8 cellular contexts compared by ENCODE assay signal in the genomic region with DNA sequence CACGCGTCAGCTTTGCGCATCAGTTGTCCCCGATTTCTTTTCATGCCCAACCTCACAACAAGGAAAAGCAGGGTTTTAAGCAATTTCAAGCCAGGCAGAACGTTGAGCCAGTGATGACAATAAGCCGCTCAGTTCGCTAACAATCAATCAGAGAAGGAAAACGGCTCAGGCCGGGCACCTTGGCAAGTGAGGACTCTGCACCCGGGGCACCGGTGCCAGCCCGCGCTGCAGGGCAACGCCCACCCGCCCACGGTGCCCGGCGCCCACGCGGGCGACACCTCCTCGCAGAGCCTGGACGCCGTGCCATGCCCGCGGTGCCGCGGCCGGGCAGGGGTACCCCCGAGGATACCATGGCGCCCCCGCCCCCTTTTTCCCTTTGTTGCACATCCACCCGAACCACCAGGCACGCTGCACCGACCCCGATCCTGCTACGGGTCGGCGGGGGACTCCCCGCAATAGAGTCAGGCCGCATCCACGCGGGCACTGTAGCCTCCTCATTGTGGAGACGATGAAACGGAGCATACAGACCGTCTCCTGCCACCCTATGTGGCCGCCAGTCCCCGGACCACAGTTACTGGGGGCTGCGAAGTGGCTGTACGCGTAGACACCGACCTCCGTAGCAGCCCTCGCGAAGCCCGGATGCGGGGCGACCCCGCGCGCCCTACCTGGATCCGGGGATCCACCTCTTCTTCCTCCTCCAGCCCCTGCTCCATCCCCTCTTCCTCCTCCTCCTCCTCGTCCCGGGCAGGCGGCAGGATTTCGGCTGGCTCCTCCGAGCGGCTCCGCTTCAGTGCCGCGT. TPM values are rescaled to one million over a fixed set of nuclear protein-coding genes. Genes with fewer than 3 reads are reported as not detected.
DNase-seq lines count a peak whose midpoint lies in the region; ATAC-seq and TF ChIP-seq lines count a peak whose summit lies in the region.

No MANE protein-coding gene starts in this region.

- H3K27me3 Mint-ChIP-seq in effector memory CD8-positive, alpha-beta T cell = no peaks in the 10 kb centered on the region
- H3K27me3 Mint-ChIP-seq in stimulated activated naive CD8-positive, alpha-beta T cell treated with anti-CD3 and anti-CD28 coated beads, Interleukin-15, amount 100 ng/mL, for 72 hours = peaks cover 17% of the 10 kb centered on the region

- H3K4me3 ChIP-seq in HUES64 (ENCODE audit: low read length) = peak overlapping the region; percentile 83
- peak overlapping the region; percentile 68 for H3K4me3 ChIP-seq in mucosa of descending colon

- peaks cover 33 to 34% of the 10 kb centered on the region in 2 donors for H3K4me1 Mint-ChIP-seq in effector memory CD8-positive, alpha-beta T cell (ENCODE audit: low read depth in 2 of 2)
- H3K4me1 Mint-ChIP-seq in stimulated activated naive CD8-positive, alpha-beta T cell treated with anti-CD3 and anti-CD28 coated beads, Interleukin-15, amount 100 ng/mL, for 72 hours = peaks cover 52% of the 10 kb centered on the region

- H3K4me1 ChIP-seq in HUES64 (ENCODE audit: insufficient read depth, low read length) = peaks cover 16% of the 10 kb centered on the region
- peaks cover 10% of the 10 kb centered on the region for H3K4me1 ChIP-seq in mucosa of descending colon (ENCODE audit: low read depth)

- no peaks in the 10 kb centered on the region for H3K9me3 ChIP-seq in HUES64 (ENCODE audit: insufficient read depth, low read depth, low read length)
- no peaks in the 10 kb centered on the region for H3K9me3 ChIP-seq in mucosa of descending colon

- DNase-seq in Ammon's horn (ENCODE audit: low spot score) (peak; percentile 63), mucosa of descending colon (peak; percentile 40 to 76 (median 57)), erythroblast (lab: John Stamatoyannopoulos, UW) (no peak)
- peak; percentile 39 to 53 for DNase-seq in activated CD4-positive, alpha-beta T cell treated with anti-CD3 and anti-CD28 coated beads, Interleukin-2, amount 50 U/mL, for 4 hours
- DNase-seq in effector memory CD8-positive, alpha-beta T cell = peak; percentile 14 to 29 (median 22)
- DNase-seq in stimulated activated naive CD8-positive, alpha-beta T cell treated with anti-CD3 and anti-CD28 coated beads, Interleukin-15, amount 100 ng/mL, for 72 hours = peak in 1 of 2 donors; percentile 33

- under 1% methylated on average over 71 of the region's 71 CpGs for WGBS in HUES64

- intact Hi-C loops in mucosa of descending colon (cut with DNase I, micrococcal nuclease) = loop anchor here (5.0 to 10.0 kb wide), 2 partner anchors 65 to 67 kb away; no protein-coding TSS in a partner anchor

- H3K9me3 Mint-ChIP-seq in effector memory CD8-positive, alpha-beta T cell = no peaks in the 10 kb centered on the region
- H3K9me3 Mint-ChIP-seq in stimulated activated naive CD8-positive, alpha-beta T cell treated with anti-CD3 and anti-CD28 coated beads, Interleukin-15, amount 100 ng/mL, for 72 hours = no peaks in the 10 kb centered on the region

- H3K27ac Mint-ChIP-seq in effector memory CD8-positive, alpha-beta T cell = peak overlapping the region; percentile 81 to 93
- peak overlapping the region; percentile 44 to 64 for H3K27ac Mint-ChIP-seq in stimulated activated naive CD8-positive, alpha-beta T cell treated with anti-CD3 and anti-CD28 coated beads, Interleukin-15, amount 100 ng/mL, for 72 hours

- H3K27me3 ChIP-seq in HUES64 (ENCODE audit: insufficient read depth, low read length) = peaks cover 28% of the 10 kb centered on the region

- H3K36me3 Mint-ChIP-seq in effector memory CD8-positive, alpha-beta T cell (ENCODE audit: insufficient read depth) = peaks cover 27% of the 10 kb centered on the region

- peak overlapping the region; percentile 90 to 98 for H3K4me3 Mint-ChIP-seq in effector memory CD8-positive, alpha-beta T cell
- peak overlapping the region; percentile 89 to 96 for H3K4me3 Mint-ChIP-seq in stimulated activated naive CD8-positive, alpha-beta T cell treated with anti-CD3 and anti-CD28 coated beads, Interleukin-15, amount 100 ng/mL, for 72 hours

- TF ChIP-seq POLR2A in erythroblast (IDR thresholded peaks at IDR 0.05; ENCODE audit: low read length) = no peak

- ATAC-seq in GM19455 (IDR thresholded peaks at IDR 0.05; ENCODE audit: unreplicated experiment) (peak; percentile 37), mucosa of descending colon (peak; percentile 64)
- ATAC-seq in effector memory CD8-positive, alpha-beta T cell (replicated peaks) = peak; percentile 59
- ATAC-seq in stimulated activated naive CD8-positive, alpha-beta T cell treated with anti-CD3 and anti-CD28 coated beads, Interleukin-15, amount 100 ng/mL, for 72 hours = peak; percentile 70

- H3K36me3 ChIP-seq in HUES64 (ENCODE audit: insufficient read depth, low read length) = 0 out of 2 replicates have a peak, but pooled peaks cover 2% of the 10 kb centered on the region
- H3K36me3 ChIP-seq in mucosa of descending colon (ENCODE audit: low read depth) = no peaks in the 10 kb centered on the region

- no peak overlapping the region for H3K27ac ChIP-seq in HUES64 (ENCODE audit: low read depth, low read length)

- TF ChIP-seq CTCF in mucosa of descending colon (IDR thresholded peaks at IDR 0.05) = no peak

- peak overlapping the region; percentile 75 for H3K9ac ChIP-seq in HUES64 (ENCODE audit: low read depth, low read length)

RNA-seq across cellular contexts. Expression of gene SH3BP5, which starts 0.6 kb away (rescaled TPM):
- 7.7 TPM for polyA plus RNA-seq in HUES64 (2013, experiment 1 of 2)
- 6.5 TPM for polyA plus RNA-seq in HUES64 (2013, experiment 2 of 2)
- 10 to 100 TPM in 2 of 3 donors, 1 to 10 TPM in 1; 5.9 to 20.8 (median 10.9) TPM for total RNA-seq in mucosa of descending colon

Comparison
In these comparisons a context has a peak if more than half of its experiments do, and no peak if none do; other contexts are left out.
1. DNase-seq: peak in Ammon's horn (single experiment), activated CD4-positive, alpha-beta T cell treated with anti-CD3 and anti-CD28 coated beads, Interleukin-2, amount 50 U/mL, for 4 hours (2 of 2), effector memory CD8-positive, alpha-beta T cell (3 of 3) and mucosa of descending colon (3 of 3); none in erythroblast (0 of 2).
2. Peak in every context shown above with its lines, with median percentiles within 50 percentile points of each other: ATAC-seq.